1 cellular context compared by ENCODE assay signal in the genomic region with DNA sequence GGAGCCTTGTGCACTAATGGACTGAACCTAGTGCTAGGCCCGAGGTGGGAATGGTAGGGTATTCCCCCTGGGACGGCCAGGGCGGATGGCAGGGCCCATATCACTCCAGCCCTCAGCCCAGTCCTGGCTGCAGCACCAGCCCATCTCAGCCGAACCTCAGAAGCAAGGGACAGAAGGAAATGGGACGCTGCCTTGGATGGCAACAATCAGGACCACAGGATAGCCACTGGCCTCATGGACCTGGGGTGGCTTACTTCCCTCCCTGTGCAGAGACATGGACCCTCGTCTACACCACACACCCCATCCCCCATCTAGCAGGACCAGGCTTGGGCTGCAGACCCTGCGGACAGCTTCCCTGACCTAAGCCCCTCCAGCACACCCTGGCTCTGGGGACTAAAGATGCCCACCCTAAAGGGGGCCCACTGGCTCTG.
TF ChIP-seq lines count a peak whose summit lies in the region.

No MANE protein-coding gene starts in this region.

TF ChIP-seq in WTC11, 78 proteins besides CTCF, POLR2A, EP300 and RAD21 (continued from another document):
- TF ChIP-seq, protein P1, sequence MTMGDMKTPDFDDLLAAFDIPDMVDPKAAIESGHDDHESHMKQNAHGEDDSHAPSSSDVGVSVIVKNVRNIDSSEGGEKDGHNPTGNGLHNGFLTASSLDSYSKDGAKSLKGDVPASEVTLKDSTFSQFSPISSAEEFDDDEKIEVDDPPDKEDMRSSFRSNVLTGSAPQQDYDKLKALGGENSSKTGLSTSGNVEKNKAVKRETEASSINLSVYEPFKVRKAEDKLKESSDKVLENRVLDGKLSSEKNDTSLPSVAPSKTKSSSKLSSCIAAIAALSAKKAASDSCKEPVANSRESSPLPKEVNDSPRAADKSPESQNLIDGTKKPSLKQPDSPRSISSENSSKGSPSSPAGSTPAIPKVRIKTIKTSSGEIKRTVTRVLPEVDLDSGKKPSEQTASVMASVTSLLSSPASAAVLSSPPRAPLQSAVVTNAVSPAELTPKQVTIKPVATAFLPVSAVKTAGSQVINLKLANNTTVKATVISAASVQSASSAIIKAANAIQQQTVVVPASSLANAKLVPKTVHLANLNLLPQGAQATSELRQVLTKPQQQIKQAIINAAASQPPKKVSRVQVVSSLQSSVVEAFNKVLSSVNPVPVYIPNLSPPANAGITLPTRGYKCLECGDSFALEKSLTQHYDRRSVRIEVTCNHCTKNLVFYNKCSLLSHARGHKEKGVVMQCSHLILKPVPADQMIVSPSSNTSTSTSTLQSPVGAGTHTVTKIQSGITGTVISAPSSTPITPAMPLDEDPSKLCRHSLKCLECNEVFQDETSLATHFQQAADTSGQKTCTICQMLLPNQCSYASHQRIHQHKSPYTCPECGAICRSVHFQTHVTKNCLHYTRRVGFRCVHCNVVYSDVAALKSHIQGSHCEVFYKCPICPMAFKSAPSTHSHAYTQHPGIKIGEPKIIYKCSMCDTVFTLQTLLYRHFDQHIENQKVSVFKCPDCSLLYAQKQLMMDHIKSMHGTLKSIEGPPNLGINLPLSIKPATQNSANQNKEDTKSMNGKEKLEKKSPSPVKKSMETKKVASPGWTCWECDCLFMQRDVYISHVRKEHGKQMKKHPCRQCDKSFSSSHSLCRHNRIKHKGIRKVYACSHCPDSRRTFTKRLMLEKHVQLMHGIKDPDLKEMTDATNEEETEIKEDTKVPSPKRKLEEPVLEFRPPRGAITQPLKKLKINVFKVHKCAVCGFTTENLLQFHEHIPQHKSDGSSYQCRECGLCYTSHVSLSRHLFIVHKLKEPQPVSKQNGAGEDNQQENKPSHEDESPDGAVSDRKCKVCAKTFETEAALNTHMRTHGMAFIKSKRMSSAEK (CRISPR knock-in tag; IDR thresholded peaks at IDR 0.05; ENCODE audit: borderline replicate concordance): no peak
- TF ChIP-seq ZNF423 (CRISPR knock-in tag; IDR thresholded peaks at IDR 0.05) (no peak), MXD4 (CRISPR knock-in tag; IDR thresholded peaks at IDR 0.05; ENCODE audit: borderline replicate concordance) (no peak), ZNF396 (CRISPR knock-in tag; IDR thresholded peaks at IDR 0.05; ENCODE audit: borderline replicate concordance) (no peak), FOXP1 (CRISPR knock-in tag; IDR thresholded peaks at IDR 0.05; ENCODE audit: borderline replicate concordance) (no peak), GRHL2 (CRISPR knock-in tag; IDR thresholded peaks at IDR 0.05; ENCODE audit: insufficient replicate concordance, severe bottlenecking) (no peak), ZNF416 (CRISPR knock-in tag; IDR thresholded peaks at IDR 0.05) (no peak)
